2 cellular contexts compared by ENCODE assay signal in the genomic region with DNA sequence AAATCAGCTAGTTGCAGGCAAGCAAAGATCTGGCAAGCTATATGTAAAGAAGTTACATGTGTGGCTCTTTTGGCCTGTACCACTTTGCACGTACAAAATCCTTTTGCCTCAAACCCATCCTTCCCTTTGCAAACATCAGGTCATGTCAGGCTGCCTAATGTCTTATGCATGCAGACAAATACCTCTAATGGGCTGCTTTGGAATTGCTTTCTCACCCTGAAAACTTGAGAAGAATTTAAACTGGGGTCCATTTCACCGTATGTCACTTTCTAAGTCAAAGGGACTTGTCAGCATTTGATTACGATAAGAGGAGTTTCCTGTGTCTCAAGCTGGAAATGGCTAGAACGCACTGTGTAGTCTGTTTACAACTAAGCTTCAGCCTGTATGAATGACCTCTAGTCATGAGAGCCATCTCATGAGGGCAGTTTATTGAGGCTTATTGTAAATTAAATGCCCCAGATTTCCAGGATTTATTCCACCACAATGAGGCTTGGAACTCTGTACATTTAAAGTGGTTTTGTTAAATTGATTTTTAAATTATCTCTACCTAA.
TF ChIP-seq lines count a peak whose summit lies in the region.

No MANE protein-coding gene starts in this region.

TF ChIP-seq in liver, 16 proteins besides CTCF, POLR2A, EP300 and RAD21 (continued from another document):
- TF ChIP-seq REST (IDR thresholded peaks at IDR 0.05), result no peak
- TF ChIP-seq FOXA1 (IDR thresholded peaks at IDR 0.05), result no peak
- no peak for TF ChIP-seq EGR1 (IDR thresholded peaks at IDR 0.05; ENCODE audit: low read depth in 2 of 2)
- no peak for TF ChIP-seq SP1 (IDR thresholded peaks at IDR 0.05)
- TF ChIP-seq FOXA2 (IDR thresholded peaks at IDR 0.05), result no peak
- TF ChIP-seq NR2F2 (IDR thresholded peaks at IDR 0.05), result peak; percentile 56
- no peak for TF ChIP-seq YY1 (IDR thresholded peaks at IDR 0.05)
TF ChIP-seq in liver: peak in this region for 1.

TF ChIP-seq in HepG2, 621 proteins besides CTCF, POLR2A, EP300 and RAD21 (continued from another document):
- TF ChIP-seq, protein P1, sequence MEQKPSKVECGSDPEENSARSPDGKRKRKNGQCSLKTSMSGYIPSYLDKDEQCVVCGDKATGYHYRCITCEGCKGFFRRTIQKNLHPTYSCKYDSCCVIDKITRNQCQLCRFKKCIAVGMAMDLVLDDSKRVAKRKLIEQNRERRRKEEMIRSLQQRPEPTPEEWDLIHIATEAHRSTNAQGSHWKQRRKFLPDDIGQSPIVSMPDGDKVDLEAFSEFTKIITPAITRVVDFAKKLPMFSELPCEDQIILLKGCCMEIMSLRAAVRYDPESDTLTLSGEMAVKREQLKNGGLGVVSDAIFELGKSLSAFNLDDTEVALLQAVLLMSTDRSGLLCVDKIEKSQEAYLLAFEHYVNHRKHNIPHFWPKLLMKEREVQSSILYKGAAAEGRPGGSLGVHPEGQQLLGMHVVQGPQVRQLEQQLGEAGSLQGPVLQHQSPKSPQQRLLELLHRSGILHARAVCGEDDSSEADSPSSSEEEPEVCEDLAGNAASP (CRISPR knock-in tag; IDR thresholded peaks at IDR 0.05; ENCODE audit: borderline replicate concordance), result no peak
- TF ChIP-seq GATA4 (IDR thresholded peaks at IDR 0.05; ENCODE audit: borderline replicate concordance, low read depth) (no peak), ZNF772 (CRISPR knock-in tag; IDR thresholded peaks at IDR 0.05) (no peak), BORCS8-MEF2B (CRISPR knock-in tag; IDR thresholded peaks at IDR 0.05) (no peak), ZBTB46 (CRISPR knock-in tag; IDR thresholded peaks at IDR 0.05; ENCODE audit: borderline replicate concordance) (no peak), WIZ (CRISPR knock-in tag; IDR thresholded peaks at IDR 0.05) (no peak), CBFB (CRISPR knock-in tag; IDR thresholded peaks at IDR 0.05) (no peak), REST (IDR thresholded peaks at IDR 0.05; ENCODE audit: borderline replicate concordance in 1 of 2, low read depth in 1 of 2, low read length in 2 of 2) (no peak), ZIK1 (CRISPR knock-in tag; IDR thresholded peaks at IDR 0.05; ENCODE audit: borderline replicate concordance, low read depth) (no peak)
- TF ChIP-seq, protein P2, sequence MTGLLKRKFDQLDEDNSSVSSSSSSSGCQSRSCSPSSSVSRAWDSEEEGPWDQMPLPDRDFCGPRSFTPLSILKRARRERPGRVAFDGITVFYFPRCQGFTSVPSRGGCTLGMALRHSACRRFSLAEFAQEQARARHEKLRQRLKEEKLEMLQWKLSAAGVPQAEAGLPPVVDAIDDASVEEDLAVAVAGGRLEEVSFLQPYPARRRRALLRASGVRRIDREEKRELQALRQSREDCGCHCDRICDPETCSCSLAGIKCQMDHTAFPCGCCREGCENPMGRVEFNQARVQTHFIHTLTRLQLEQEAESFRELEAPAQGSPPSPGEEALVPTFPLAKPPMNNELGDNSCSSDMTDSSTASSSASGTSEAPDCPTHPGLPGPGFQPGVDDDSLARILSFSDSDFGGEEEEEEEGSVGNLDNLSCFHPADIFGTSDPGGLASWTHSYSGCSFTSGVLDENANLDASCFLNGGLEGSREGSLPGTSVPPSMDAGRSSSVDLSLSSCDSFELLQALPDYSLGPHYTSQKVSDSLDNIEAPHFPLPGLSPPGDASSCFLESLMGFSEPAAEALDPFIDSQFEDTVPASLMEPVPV (CRISPR knock-in tag; IDR thresholded peaks at IDR 0.05), result no peak
